In genomic region chr6:1131285-1132079, GRCh38 we compare ENCODE assay signal across 9 cellular contexts.
DNase-seq lines count a peak whose midpoint lies in the region; ATAC-seq and TF ChIP-seq lines count a peak whose summit lies in the region.
"Had no signal": no experiment of that assay in that cellular context is flagged by ENCODE, and none has a peak within 500 bp of the region (broad histone marks: within the 10 kb centered on the region; RNA-seq: fewer than 3 reads in every experiment).

No MANE protein-coding gene starts in this region.

- POLR2A ChIA-PET in BJ (lab: Charles Lee): interaction anchor here (0.5 kb wide), 1 partner anchor 13 kb away, joined by 3 read pairs; no protein-coding TSS in a partner anchor

- no peak overlapping the region for H3K4me3 ChIP-seq in BJ (ENCODE audit: low read depth, low read length)
- H3K4me3 ChIP-seq in fibroblast of mammary gland (ENCODE audit: control insufficient read depth, low read depth, low read length): no peak overlapping the region

- no peaks in the 10 kb centered on the region for H3K9me3 Mint-ChIP-seq in osteocyte (ENCODE audit: unreplicated experiment)
- H3K9me3 Mint-ChIP-seq: activated naive CD4-positive, alpha-beta T cell treated with anti-CD3 and anti-CD28 coated beads for 36 hours had no signal

- H3K4me3 Mint-ChIP-seq in osteocyte (ENCODE audit: unreplicated experiment): no peak overlapping the region
- H3K4me3 Mint-ChIP-seq: activated naive CD4-positive, alpha-beta T cell treated with anti-CD3 and anti-CD28 coated beads for 36 hours had no signal

- H3K27ac Mint-ChIP-seq in osteocyte (ENCODE audit: unreplicated experiment): peak overlapping the region; percentile 43
- H3K27ac Mint-ChIP-seq: activated naive CD4-positive, alpha-beta T cell treated with anti-CD3 and anti-CD28 coated beads for 36 hours had no signal

- no peak for TF ChIP-seq CTCF in BJ (IDR thresholded peaks at IDR 0.05; ENCODE audit: insufficient read depth, low read depth, low read length)
- no peak for TF ChIP-seq CTCF in fibroblast of mammary gland (conservative IDR thresholded peaks at IDR 0.05; ENCODE audit: control insufficient read depth, insufficient read depth, low read depth, low read length)
- no peak for TF ChIP-seq CTCF in osteocyte (IDR thresholded peaks at IDR 0.05)

- CTCF ChIA-PET in BJ (lab: Yijun Ruan, JAX): interaction anchor here (1.7 kb wide), 1 partner anchor 250 kb away, joined by 5 read pairs; no protein-coding TSS in a partner anchor

- H3K27me3 Mint-ChIP-seq in osteocyte (ENCODE audit: unreplicated experiment): peaks cover 5% of the 10 kb centered on the region

- no peak for ATAC-seq in activated CD4-positive, CD25-positive, alpha-beta regulatory T cell treated with anti-CD3 and anti-CD28 coated beads, Interleukin-2, amount 50 U/mL, for 24 hours
- ATAC-seq in GM21825 (IDR thresholded peaks at IDR 0.05; ENCODE audit: unreplicated experiment): no peak

- H3K4me1 Mint-ChIP-seq in osteocyte (ENCODE audit: unreplicated experiment): peaks cover 2% of the 10 kb centered on the region

- peak; percentile 71 for DNase-seq in BJ (ENCODE audit: low read depth)
- DNase-seq in NCI-H226: peak; percentile 12
- DNase-seq in fibroblast of mammary gland (ENCODE audit: low read depth): peak; percentile 50
- peak; percentile 30 for DNase-seq in osteocyte (ENCODE audit: extremely low spot score, unreplicated experiment)
- DNase-seq in activated CD4-positive, alpha-beta T cell treated with anti-CD3 and anti-CD28 coated beads for 48 hours: no peak
- DNase-seq in T-helper 1 cell: no peak
- DNase-seq: activated naive CD4-positive, alpha-beta T cell treated with anti-CD3 and anti-CD28 coated beads for 36 hours had no signal

- H3K36me3 Mint-ChIP-seq in osteocyte (ENCODE audit: unreplicated experiment): no peaks in the 10 kb centered on the region

- H3K27me3 ChIP-seq in BJ (ENCODE audit: control insufficient read depth, insufficient read depth, low read length): no peaks in the 10 kb centered on the region; the same call in 1 of the 2 replicates

- no peaks in the 10 kb centered on the region for H3K36me3 ChIP-seq in BJ (ENCODE audit: control insufficient read depth, insufficient read depth, low read length)

Comparison
In these comparisons a context has a peak if more than half of its experiments do, and no peak if none do; other contexts are left out.
1. DNase-seq: peak in BJ (single experiment), NCI-H226 (single experiment), fibroblast of mammary gland (single experiment) and osteocyte (single experiment); none in activated CD4-positive, alpha-beta T cell treated with anti-CD3 and anti-CD28 coated beads for 48 hours (single experiment) and T-helper 1 cell (0 of 5).